ENCODE assay signal across 21 cellular contexts in genomic region chr16:56969769-56970168, GRCh38. TPM values are rescaled to one million over a fixed set of nuclear protein-coding genes. Genes with fewer than 3 reads are reported as not detected.
"Had no signal": no experiment of that assay in that cellular context is flagged by ENCODE, and none has a peak within 500 bp of the region (broad histone marks: within the 10 kb centered on the region; RNA-seq: fewer than 3 reads in every experiment).

No MANE protein-coding gene starts in this region.

- H3K9me3 Mint-ChIP-seq: IgD-negative memory B cell had no signal

- H3K4me3 ChIP-seq: K562, SJSA1, SK-N-MC had no signal

- H3K9me3 ChIP-seq: SJSA1 had no signal

- DNase-seq: Kasumi-1, MM.1S, NCI-H1092 treated with DMSO at 0.1 percent for 48 hours, NCI-H1436, NCI-H187, NCI-H2029, NCI-H2171 treated with DMSO at 0.1 percent for 48 hours, NCI-H2227 treated with DMSO at 0.1 percent for 48 hours, NCI-H524, NCI-H526 treated with DMSO at 0.1 percent for 48 hours, NCI-H748 treated with DMSO at 0.1 percent for 48 hours, Right ventricle myocardium superior, RPMI8226, SIG-M5 had no signal

- H3K27me3 ChIP-seq: SJSA1 had no signal

- H3K36me3 ChIP-seq: SJSA1 had no signal

- H3K4me3 Mint-ChIP-seq: IgD-negative memory B cell had no signal

- H3K27ac ChIP-seq: KMS-11, SJSA1, SK-N-MC had no signal

- H3K9ac ChIP-seq: KMS-11 had no signal

- ATAC-seq: K562 had no signal

- H3K4me2 ChIP-seq: KMS-11 had no signal

RNA-seq across cellular contexts. Expression of gene CETP, which starts 8.0 kb away (rescaled TPM):
- total RNA-seq: HT1080, K562, M059J had no signal
